ENCODE assay signal across 17 cellular contexts in the genomic region with DNA sequence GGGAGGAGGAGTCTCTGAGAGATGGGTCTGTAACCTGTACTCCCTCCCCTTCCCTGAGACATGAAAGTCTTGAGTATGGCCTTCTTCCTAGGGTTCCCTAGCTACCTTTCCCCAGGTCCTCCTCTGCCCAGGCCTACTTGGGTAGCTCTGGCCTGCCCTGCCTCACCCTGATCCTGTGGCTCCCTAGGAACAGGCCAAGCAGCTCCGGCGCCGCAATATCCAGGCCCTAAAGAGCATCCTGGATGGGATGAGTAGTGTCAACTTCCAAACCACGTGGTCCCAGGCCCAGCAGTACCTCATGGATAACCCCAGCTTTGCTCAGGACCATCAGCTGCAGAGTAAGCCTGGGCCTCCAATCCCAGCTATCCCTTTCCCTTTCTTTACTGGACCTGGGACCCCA. TPM values are rescaled to one million over a fixed set of nuclear protein-coding genes. Genes with fewer than 3 reads are reported as not detected.
DNase-seq lines count a peak whose midpoint lies in the region; ATAC-seq and TF ChIP-seq lines count a peak whose summit lies in the region.
"Had no signal": no experiment of that assay in that cellular context is flagged by ENCODE, and none has a peak within 500 bp of the region (broad histone marks: within the 10 kb centered on the region; RNA-seq: fewer than 3 reads in every experiment).

No MANE protein-coding gene starts in this region.

- H3K4me2 ChIP-seq in mesenchymal stem cell (ENCODE audit: low read length, poor library complexity, severe bottlenecking), result no peak overlapping the region
- H3K4me2 ChIP-seq: BLaER1 treated with 17β-estradiol and CSF1 and Interleukin-3, amounts not matched to agents 10 nM and 100 nM had no signal

- no peak overlapping the region for H3K4ac ChIP-seq in mesenchymal stem cell (ENCODE audit: low read depth in 1 of 2, low read length in 2 of 2)

- H3K4me1 ChIP-seq in mesenchymal stem cell (ENCODE audit: control insufficient read depth, insufficient read depth, low read depth, low read length), result peaks cover 6% of the 10 kb centered on the region

- no peak overlapping the region for H2BK5ac ChIP-seq in mesenchymal stem cell (ENCODE audit: low read depth, low read length, poor library complexity, severe bottlenecking)

- H3K27me3 Mint-ChIP-seq in activated naive CD4-positive, alpha-beta T cell treated with anti-CD3 and anti-CD28 coated beads, Interleukin-2, amount 10 ng/mL, durations not matched to agents 7 days and 5 days, result no peaks in the 10 kb centered on the region
- H3K27me3 Mint-ChIP-seq in activated naive CD4-positive, alpha-beta T cell treated with anti-CD3 and anti-CD28 coated beads for 36 hours (ENCODE audit: low read depth), result no peaks in the 10 kb centered on the region
- H3K27me3 Mint-ChIP-seq in activated B cell treated with CpG ODN at 0.5 μM for 24 hours, result no peaks in the 10 kb centered on the region
- H3K27me3 Mint-ChIP-seq in stimulated activated naive B cell treated with anti-CD40 and anti-IgM and Interleukin-4, amounts not matched to agents 10 μg/mL and 1 μg/mL and 100 μg/mL, for 72 hours, result no peaks in the 10 kb centered on the region
- H3K27me3 Mint-ChIP-seq: CD4-positive, alpha-beta T cell had no signal

- H3K9me3 Mint-ChIP-seq in activated naive CD4-positive, alpha-beta T cell treated with anti-CD3 and anti-CD28 coated beads, Interleukin-2, amount 10 ng/mL, durations not matched to agents 7 days and 5 days, result no peaks in the 10 kb centered on the region
- no peaks in the 10 kb centered on the region for H3K9me3 Mint-ChIP-seq in activated naive CD4-positive, alpha-beta T cell treated with anti-CD3 and anti-CD28 coated beads for 36 hours
- H3K9me3 Mint-ChIP-seq in activated B cell treated with CpG ODN at 0.5 μM for 24 hours, result no peaks in the 10 kb centered on the region
- no peaks in the 10 kb centered on the region for H3K9me3 Mint-ChIP-seq in stimulated activated naive B cell treated with anti-CD40 and anti-IgM and Interleukin-4, amounts not matched to agents 10 μg/mL and 1 μg/mL and 100 μg/mL, for 72 hours
- H3K9me3 Mint-ChIP-seq: CD4-positive, alpha-beta T cell; HFFc6 had no signal

- intact Hi-C loops in activated naive CD4-positive, alpha-beta T cell treated with anti-CD3 and anti-CD28 coated beads for 36 hours (cut with micrococcal nuclease), result loop anchor here (2.0 to 5.0 kb wide), 3 partner anchors 127 to 207 kb away; partner anchors contain the start of gene BCDIN3D
- intact Hi-C loops in activated B cell treated with CpG ODN at 0.5 μM for 24 hours (cut with micrococcal nuclease), result loop anchor here (2.0 kb wide), 2 partner anchors 127 to 203 kb away; no protein-coding TSS in a partner anchor

- CTCF ChIA-PET in activated naive CD4-positive, alpha-beta T cell treated with anti-CD3 and anti-CD28 coated beads, Interleukin-2, amount 10 ng/mL, durations not matched to agents 7 days and 5 days (lab: Charles Lee), result interaction anchor here (0.9 to 7.5 kb wide), 14 partner anchors 8 to 341 kb away, joined by 3 to 152 read pairs (median 6); partner anchors contain the start of genes FMNL3 and PRPH
- CTCF ChIA-PET in activated naive CD4-positive, alpha-beta T cell treated with anti-CD3 and anti-CD28 coated beads for 36 hours (lab: Charles Lee), result interaction anchor here (0.7 to 18.5 kb wide), 9 partner anchors 9 to 145 kb away, joined by 3 to 450 read pairs (median 9); partner anchors contain the start of genes FMNL3, PRPF40B and TMBIM6
- CTCF ChIA-PET in activated B cell treated with CpG ODN at 0.5 μM for 24 hours (lab: Charles Lee), result interaction anchor here (0.7 to 14.7 kb wide), 6 partner anchors 10 to 74 kb away, joined by 3 to 284 read pairs (median 6); partner anchors contain the start of genes FMNL3 and PRPF40B

- POLR2A ChIA-PET in activated B cell treated with CpG ODN at 0.5 μM for 24 hours (lab: Charles Lee), result interaction anchor here (0.5 to 2.6 kb wide), 5 partner anchors 13 to 269 kb away, joined by 3 to 12 read pairs (median 4); partner anchors contain the start of genes NCKAP5L, PRPF40B and SPATS2

- no peak overlapping the region for H2AK5ac ChIP-seq in mesenchymal stem cell (ENCODE audit: low read length, severe bottlenecking)

- H2AFZ ChIP-seq in mesenchymal stem cell (ENCODE audit: low read depth, low read length), result no peak overlapping the region

- no peak overlapping the region for H3K27ac Mint-ChIP-seq in activated naive CD4-positive, alpha-beta T cell treated with anti-CD3 and anti-CD28 coated beads, Interleukin-2, amount 10 ng/mL, durations not matched to agents 7 days and 5 days
- H3K27ac Mint-ChIP-seq in activated naive CD4-positive, alpha-beta T cell treated with anti-CD3 and anti-CD28 coated beads for 36 hours, result no peak overlapping the region
- no peak overlapping the region for H3K27ac Mint-ChIP-seq in activated B cell treated with CpG ODN at 0.5 μM for 24 hours
- H3K27ac Mint-ChIP-seq in stimulated activated naive B cell treated with anti-CD40 and anti-IgM and Interleukin-4, amounts not matched to agents 10 μg/mL and 1 μg/mL and 100 μg/mL, for 72 hours, result peak overlapping the region; percentile 32
- H3K27ac Mint-ChIP-seq: CD4-positive, alpha-beta T cell; HFFc6 had no signal

- H3K79me1 ChIP-seq in mesenchymal stem cell (replicated peaks; ENCODE audit: low read length, poor library complexity, severe bottlenecking), result peaks cover 6% of the 10 kb centered on the region

- no peaks in the 10 kb centered on the region for H3K9me3 ChIP-seq in mesenchymal stem cell (ENCODE audit: control insufficient read depth, low read length)
- H3K9me3 ChIP-seq: BLaER1 treated with 17β-estradiol and CSF1 and Interleukin-3, amounts not matched to agents 10 nM and 100 nM had no signal

- no peak overlapping the region for H4K8ac ChIP-seq in mesenchymal stem cell (ENCODE audit: low read length)

- peaks cover 7% of the 10 kb centered on the region for H3K4me1 Mint-ChIP-seq in activated naive CD4-positive, alpha-beta T cell treated with anti-CD3 and anti-CD28 coated beads, Interleukin-2, amount 10 ng/mL, durations not matched to agents 7 days and 5 days
- peaks cover 14% of the 10 kb centered on the region for H3K4me1 Mint-ChIP-seq in activated naive CD4-positive, alpha-beta T cell treated with anti-CD3 and anti-CD28 coated beads for 36 hours (ENCODE audit: low read depth)
- peaks cover 27% of the 10 kb centered on the region for H3K4me1 Mint-ChIP-seq in activated B cell treated with CpG ODN at 0.5 μM for 24 hours
- peaks cover 28 to 42% of the 10 kb centered on the region in 2 donors for H3K4me1 Mint-ChIP-seq in stimulated activated naive B cell treated with anti-CD40 and anti-IgM and Interleukin-4, amounts not matched to agents 10 μg/mL and 1 μg/mL and 100 μg/mL, for 72 hours

- DNase-seq in activated naive CD4-positive, alpha-beta T cell treated with anti-CD3 and anti-CD28 coated beads, Interleukin-2, amount 10 ng/mL, durations not matched to agents 7 days and 5 days, result peak; percentile 18
- DNase-seq in activated naive CD4-positive, alpha-beta T cell treated with anti-CD3 and anti-CD28 coated beads for 36 hours, result no peak
- DNase-seq in activated B cell treated with CpG ODN at 0.5 μM for 24 hours, result peak; percentile 2
- no peak for DNase-seq in mesenchymal stem cell
- no peak for DNase-seq in stimulated activated naive B cell treated with anti-CD40 and anti-IgM and Interleukin-4, amounts not matched to agents 10 μg/mL and 1 μg/mL and 100 μg/mL, for 72 hours
- no peak for DNase-seq in NCI-H1694 treated with DMSO at 0.1 percent for 48 hours (lab: John Stamatoyannopoulos, UW)
- DNase-seq: 8988T; CD4-positive, alpha-beta T cell; DMS153; DMS79 treated with DMSO at 0.1 percent for 48 hours; EL; HCEC 1CT; HFFc6; IMR-90 had no signal

- no peaks in the 10 kb centered on the region for H3K27me3 ChIP-seq in mesenchymal stem cell (ENCODE audit: control insufficient read depth in 1 of 2, insufficient read depth in 1 of 2, low read length in 2 of 2)
- H3K27me3 ChIP-seq: BLaER1 treated with 17β-estradiol and CSF1 and Interleukin-3, amounts not matched to agents 10 nM and 100 nM had no signal

- no peaks in the 10 kb centered on the region for H3K36me3 Mint-ChIP-seq in activated naive CD4-positive, alpha-beta T cell treated with anti-CD3 and anti-CD28 coated beads, Interleukin-2, amount 10 ng/mL, durations not matched to agents 7 days and 5 days
- H3K36me3 Mint-ChIP-seq in activated naive CD4-positive, alpha-beta T cell treated with anti-CD3 and anti-CD28 coated beads for 36 hours (ENCODE audit: low read depth), result no peaks in the 10 kb centered on the region
- H3K36me3 Mint-ChIP-seq in activated B cell treated with CpG ODN at 0.5 μM for 24 hours (ENCODE audit: low read depth), result peaks cover 4% of the 10 kb centered on the region
- H3K36me3 Mint-ChIP-seq in stimulated activated naive B cell treated with anti-CD40 and anti-IgM and Interleukin-4, amounts not matched to agents 10 μg/mL and 1 μg/mL and 100 μg/mL, for 72 hours, result peaks cover 31 to 47% of the 10 kb centered on the region in 2 donors

- WGBS in mesenchymal stem cell, result 100% methylated on average over 4 of the region's 4 CpGs

- no peak overlapping the region for H3K9ac ChIP-seq in mesenchymal stem cell (ENCODE audit: low read length)

- ATAC-seq in activated B cell treated with CpG ODN at 0.5 μM for 24 hours (ENCODE audit: low read depth), result no peak
- no peak for ATAC-seq in stimulated activated naive B cell treated with anti-CD40 and anti-IgM and Interleukin-4, amounts not matched to agents 10 μg/mL and 1 μg/mL and 100 μg/mL, for 72 hours (replicated peaks)
- ATAC-seq in HG03095 (IDR thresholded peaks at IDR 0.05; ENCODE audit: unreplicated experiment), result no peak
- ATAC-seq in HG02588 (IDR thresholded peaks at IDR 0.05; ENCODE audit: unreplicated experiment), result no peak

- no peak overlapping the region for H3K23ac ChIP-seq in mesenchymal stem cell (ENCODE audit: low read length in 2 of 2)

- H2BK120ac ChIP-seq in mesenchymal stem cell (ENCODE audit: low read depth, low read length), result no peak overlapping the region

- H2BK15ac ChIP-seq in mesenchymal stem cell (ENCODE audit: low read depth, poor library complexity, severe bottlenecking), result no peak overlapping the region

- H3K14ac ChIP-seq in mesenchymal stem cell (ENCODE audit: low read length in 2 of 2), result no peak overlapping the region

- H3K27ac ChIP-seq in mesenchymal stem cell (ENCODE audit: low read length, poor library complexity, severe bottlenecking), result no peak overlapping the region
- H3K27ac ChIP-seq: BLaER1 treated with 17β-estradiol and CSF1 and Interleukin-3, amounts not matched to agents 10 nM and 100 nM had no signal

- peak overlapping the region; percentile 6 for H4K91ac ChIP-seq in mesenchymal stem cell (ENCODE audit: low read length)

- no peak overlapping the region for H3K4me3 Mint-ChIP-seq in activated naive CD4-positive, alpha-beta T cell treated with anti-CD3 and anti-CD28 coated beads, Interleukin-2, amount 10 ng/mL, durations not matched to agents 7 days and 5 days
- no peak overlapping the region for H3K4me3 Mint-ChIP-seq in activated naive CD4-positive, alpha-beta T cell treated with anti-CD3 and anti-CD28 coated beads for 36 hours
- H3K4me3 Mint-ChIP-seq in activated B cell treated with CpG ODN at 0.5 μM for 24 hours, result no peak overlapping the region
- no peak overlapping the region for H3K4me3 Mint-ChIP-seq in stimulated activated naive B cell treated with anti-CD40 and anti-IgM and Interleukin-4, amounts not matched to agents 10 μg/mL and 1 μg/mL and 100 μg/mL, for 72 hours
- H3K4me3 Mint-ChIP-seq: CD4-positive, alpha-beta T cell; HFFc6 had no signal

- H3K36me3 ChIP-seq in mesenchymal stem cell (ENCODE audit: control insufficient read depth in 1 of 2, insufficient read depth in 2 of 2, low read depth in 1 of 2, low read length in 2 of 2), result peaks cover 36 to 79% of the 10 kb centered on the region in 2 experiments

- TF ChIP-seq CTCF in activated B cell treated with CpG ODN at 0.5 μM for 24 hours (IDR thresholded peaks at IDR 0.05), result no peak

- H3K4me3 ChIP-seq in mesenchymal stem cell (ENCODE audit: insufficient read depth in 1 of 2, low read depth in 1 of 2, low read length in 2 of 2), result no peak overlapping the region
- H3K4me3 ChIP-seq: BLaER1 treated with 17β-estradiol and CSF1 and Interleukin-3, amounts not matched to agents 10 nM and 100 nM had no signal

- H2BK12ac ChIP-seq in mesenchymal stem cell (ENCODE audit: low read length in 2 of 2), result no peak overlapping the region

- H3K18ac ChIP-seq in mesenchymal stem cell (ENCODE audit: low read depth in 1 of 2, low read length in 2 of 2), result no peak overlapping the region

RNA-seq across cellular contexts. Expression of gene PRPF40B, which starts 12.3 kb away (rescaled TPM):
- total RNA-seq in activated naive CD4-positive, alpha-beta T cell treated with anti-CD3 and anti-CD28 coated beads for 36 hours, result 1 to 10 TPM; 7.2 to 7.7 TPM
- total RNA-seq in activated B cell treated with CpG ODN at 0.5 μM for 24 hours, result 16.4 and 23.4 TPM in 2 replicates
- polyA plus RNA-seq in mesenchymal stem cell (2013, experiment 1 of 2), result 6.3 TPM
- 7.2 TPM for polyA plus RNA-seq in mesenchymal stem cell (2013, experiment 2 of 2)

RNA-seq across cellular contexts. Expression of gene FAM186B, which starts 30.2 kb away (rescaled TPM):
- total RNA-seq in activated naive CD4-positive, alpha-beta T cell treated with anti-CD3 and anti-CD28 coated beads for 36 hours, result under 1 TPM in 1 of 2 experiments, not detected in 1; 0.12 TPM
- total RNA-seq in activated B cell treated with CpG ODN at 0.5 μM for 24 hours, result 0.93 and 1.5 TPM in 2 replicates
- 0.10 TPM for polyA plus RNA-seq in mesenchymal stem cell (2013, experiment 1 of 2)
- polyA plus RNA-seq in mesenchymal stem cell (2013, experiment 2 of 2), result 0.07 TPM

Comparison
In these comparisons a context has a peak if more than half of its experiments do, and no peak if none do; other contexts are left out.
1. DNase-seq: peak in activated naive CD4-positive, alpha-beta T cell treated with anti-CD3 and anti-CD28 coated beads, Interleukin-2, amount 10 ng/mL, durations not matched to agents 7 days and 5 days (single experiment) and activated B cell treated with CpG ODN at 0.5 μM for 24 hours (single experiment); none in activated naive CD4-positive, alpha-beta T cell treated with anti-CD3 and anti-CD28 coated beads for 36 hours (single experiment), mesenchymal stem cell (single experiment), stimulated activated naive B cell treated with anti-CD40 and anti-IgM and Interleukin-4, amounts not matched to agents 10 μg/mL and 1 μg/mL and 100 μg/mL, for 72 hours (single experiment) and NCI-H1694 treated with DMSO at 0.1 percent for 48 hours (single experiment).